Comparison of ENCODE assay signal across 25 cellular contexts in the genomic region with DNA sequence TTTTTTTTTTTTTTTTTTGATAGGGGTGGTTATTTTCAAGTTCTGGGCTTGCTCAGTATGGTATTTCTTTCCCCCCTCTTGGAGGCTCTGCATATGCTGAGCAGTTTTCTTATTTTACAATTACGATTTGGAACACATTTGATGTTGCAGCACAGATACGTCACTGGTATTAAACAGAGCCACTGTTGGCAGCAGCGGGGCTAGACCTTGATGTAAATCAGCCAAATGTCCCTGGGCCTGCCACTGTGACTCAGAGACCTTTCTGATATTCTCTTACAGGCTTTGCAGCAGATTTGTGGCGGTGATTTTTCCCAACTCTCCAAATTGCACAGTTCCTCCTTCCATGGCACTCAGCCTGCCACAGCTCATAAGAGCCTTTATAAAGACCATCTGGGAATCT.
"Had no signal": no experiment of that assay in that cellular context is flagged by ENCODE, and none has a peak within 500 bp of the region (broad histone marks: within the 10 kb centered on the region; RNA-seq: fewer than 3 reads in every experiment).

No MANE protein-coding gene starts in this region.

- H3K4me1 ChIP-seq: SJSA1 had no signal

- H3K27me3 ChIP-seq: SJSA1 had no signal

- ATAC-seq: K562 had no signal

- H3K27ac ChIP-seq: HL-60, KMS-11, SJSA1, SK-N-MC had no signal

- H3K9me3 ChIP-seq: SJSA1 had no signal

- H3K4me2 ChIP-seq: KMS-11 had no signal

- H3K9ac ChIP-seq: KMS-11 had no signal

- H3K4me3 ChIP-seq: K562, SJSA1, SK-N-MC had no signal

- DNase-seq: Kasumi-1, MM.1S, MV-4-11, NCI-H1048, NCI-H1105, NCI-H1417, NCI-H146, NCI-H1694 treated with DMSO at 0.1 percent for 48 hours, NCI-H1930, NCI-H2081, NCI-H2171, NCI-H226, NCI-H446, NCI-H510A, NCI-H524 treated with DMSO at 0.1 percent for 48 hours, NCI-H69, NCI-H774, Right ventricle myocardium superior, RPMI8226, SIG-M5 had no signal

- H3K36me3 ChIP-seq: SJSA1 had no signal
